10 cellular contexts compared by ENCODE assay signal in the genomic region with DNA sequence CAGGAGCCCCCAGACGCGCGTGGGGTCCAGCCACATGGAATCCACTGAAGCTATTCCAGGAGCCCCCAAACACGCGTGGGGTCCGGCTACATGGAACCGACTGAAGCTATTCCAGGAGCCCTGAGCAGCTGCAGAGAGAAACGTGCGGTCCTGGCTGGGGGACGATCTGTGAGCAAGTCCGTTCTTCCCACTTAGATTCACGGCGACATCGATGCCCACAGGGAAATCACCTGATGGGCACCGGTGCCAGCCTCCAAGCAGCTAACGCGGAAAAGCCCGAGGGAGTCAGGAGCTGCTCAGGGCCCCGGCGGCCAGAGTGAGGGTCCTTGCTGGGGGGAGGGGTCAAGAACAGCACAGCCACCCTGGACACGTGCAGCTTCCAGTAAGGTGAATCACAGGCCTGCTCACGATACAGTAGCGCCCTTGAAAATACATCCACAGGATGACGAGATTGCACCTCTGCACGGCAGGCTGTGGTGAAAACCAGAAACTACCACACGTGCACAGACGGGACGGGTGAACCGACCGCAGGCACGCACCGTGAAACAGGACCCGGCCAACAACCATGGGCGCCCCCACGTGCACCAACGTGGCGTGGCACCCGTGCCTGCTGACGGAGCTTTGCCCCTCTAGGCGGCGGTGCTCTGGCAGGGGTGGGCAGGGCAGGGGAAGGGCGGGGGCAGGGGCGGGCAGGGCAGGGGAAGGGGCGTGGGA.
DNase-seq lines count a peak whose midpoint lies in the region; ATAC-seq and TF ChIP-seq lines count a peak whose summit lies in the region.
"Had no signal": no experiment of that assay in that cellular context is flagged by ENCODE, and none has a peak within 500 bp of the region (broad histone marks: within the 10 kb centered on the region; RNA-seq: fewer than 3 reads in every experiment).

No MANE protein-coding gene starts in this region.

- no CpG with 5 or more reads among the region's 44 CpGs for WGBS in mesendoderm (ENCODE audit: extremely low coverage, insufficient coverage, low lambda C conversion rate)

- H3K79me2 ChIP-seq in mesendoderm (ENCODE audit: control insufficient read depth, insufficient read depth, low read length): no peaks in the 10 kb centered on the region

- H4K8ac ChIP-seq in mesendoderm (ENCODE audit: low read depth, low read length): no peak overlapping the region

- no peak overlapping the region for H3K27ac ChIP-seq in mesendoderm (ENCODE audit: low read depth, low read length)

- no peak overlapping the region for H3K18ac ChIP-seq in mesendoderm (ENCODE audit: low read length)

- no peak overlapping the region for H3K56ac ChIP-seq in mesendoderm (ENCODE audit: low read length)

- H2BK5ac ChIP-seq in mesendoderm (ENCODE audit: low read length): no peak overlapping the region

- H3K79me1 ChIP-seq in mesendoderm (ENCODE audit: low read length): no peaks in the 10 kb centered on the region

- CTCF ChIA-PET in WTC11 (lab: Charles Lee): interaction anchor here (0.6 to 1.6 kb wide), 14 partner anchors 9 to 225 kb away, joined by 3 to 7 read pairs (median 4); no protein-coding TSS in a partner anchor
- CTCF ChIA-PET in Calu3 (lab: Charles Lee): no interaction called here

- H3K9me3 ChIP-seq in BE2C: no peaks in the 10 kb centered on the region

- H3K36me3 ChIP-seq in BE2C: no peaks in the 10 kb centered on the region
- no peaks in the 10 kb centered on the region for H3K36me3 ChIP-seq in mesendoderm (ENCODE audit: control insufficient read depth, insufficient read depth, low read length)

- H3K4me3 Mint-ChIP-seq in WTC11 (no peak overlapping the region), Calu3 (ENCODE audit: low read depth, unreplicated experiment) (no peak overlapping the region)
- H3K4me3 Mint-ChIP-seq: activated naive CD8-positive, alpha-beta T cell treated with anti-CD3 and anti-CD28 coated beads, Interleukin-2, amount 10 ng/mL, durations not matched to agents 7 days and 5 days had no signal

- no peak overlapping the region for H3K4ac ChIP-seq in mesendoderm (ENCODE audit: low read depth, low read length)

- BruUV-seq in Calu3 (replicated peaks; lab: Mats Ljungman, UMichigan): no TSS peak

- POLR2A ChIA-PET in WTC11 (lab: Charles Lee): no interaction called here

- H3K23ac ChIP-seq in mesendoderm (ENCODE audit: low read length): no peak overlapping the region

- H3K36me3 Mint-ChIP-seq in WTC11: no peaks in the 10 kb centered on the region
- H3K36me3 Mint-ChIP-seq in Calu3 (ENCODE audit: insufficient read depth, unreplicated experiment): peaks cover 3% of the 10 kb centered on the region
- H3K36me3 Mint-ChIP-seq: activated naive CD8-positive, alpha-beta T cell treated with anti-CD3 and anti-CD28 coated beads, Interleukin-2, amount 10 ng/mL, durations not matched to agents 7 days and 5 days had no signal

- no peak overlapping the region for H2AK5ac ChIP-seq in mesendoderm (ENCODE audit: low read length)

- H3K4me1 Mint-ChIP-seq in WTC11: no peaks in the 10 kb centered on the region
- no peaks in the 10 kb centered on the region for H3K4me1 Mint-ChIP-seq in Calu3 (ENCODE audit: low read depth, unreplicated experiment)

- no peaks in the 10 kb centered on the region for H3K9me3 Mint-ChIP-seq in WTC11
- H3K9me3 Mint-ChIP-seq in Calu3 (ENCODE audit: low read depth, unreplicated experiment): no peaks in the 10 kb centered on the region
- H3K9me3 Mint-ChIP-seq: activated naive CD8-positive, alpha-beta T cell treated with anti-CD3 and anti-CD28 coated beads, Interleukin-2, amount 10 ng/mL, durations not matched to agents 7 days and 5 days had no signal

- no peaks in the 10 kb centered on the region for H3K4me1 ChIP-seq in BE2C
- H3K4me1 ChIP-seq in mesendoderm (ENCODE audit: control insufficient read depth, low read depth, low read length): no peaks in the 10 kb centered on the region

- H3K4me3 ChIP-seq in BE2C (ENCODE audit: low read depth, low read length): no peak overlapping the region
- no peak overlapping the region for H3K4me3 ChIP-seq in mesendoderm (ENCODE audit: low read length)

- H3K27me3 Mint-ChIP-seq in WTC11 (ENCODE audit: low read depth) (no peaks in the 10 kb centered on the region), Calu3 (ENCODE audit: unreplicated experiment) (peaks cover 15% of the 10 kb centered on the region)
- H3K27me3 Mint-ChIP-seq: activated naive CD8-positive, alpha-beta T cell treated with anti-CD3 and anti-CD28 coated beads, Interleukin-2, amount 10 ng/mL, durations not matched to agents 7 days and 5 days had no signal

- H4K5ac ChIP-seq in mesendoderm (ENCODE audit: low read length): no peak overlapping the region

- no peak overlapping the region for H2BK120ac ChIP-seq in mesendoderm (ENCODE audit: low read depth, low read length)

- intact Hi-C loops in Calu3 (cut with micrococcal nuclease; ENCODE audit: unreplicated experiment): no loop called here

- ATAC-seq in WTC11 (peak; percentile 78), GM19351 (IDR thresholded peaks at IDR 0.05; ENCODE audit: unreplicated experiment) (no peak)

- no peaks in the 10 kb centered on the region for H3K27me3 ChIP-seq in BE2C
- no peaks in the 10 kb centered on the region for H3K27me3 ChIP-seq in mesendoderm (ENCODE audit: insufficient read depth, low read length, poor library complexity)

- no peak overlapping the region for H3K9ac ChIP-seq in mesendoderm (ENCODE audit: low read length)

- no peak overlapping the region for H2BK15ac ChIP-seq in mesendoderm (replicated peaks; ENCODE audit: low read depth)

- no peak for TF ChIP-seq CTCF in BE2C (IDR thresholded peaks at IDR 0.05; ENCODE audit: low read depth, low read length)
- peak; percentile 21; the same call in 1 of the 2 replicates for TF ChIP-seq CTCF in WTC11 (IDR thresholded peaks at IDR 0.05)
- no peak for TF ChIP-seq CTCF in Calu3 (IDR thresholded peaks at IDR 0.05; ENCODE audit: unreplicated experiment)

- DNase-seq in BE2C (peak; percentile 8), ELF-1 (ENCODE audit: low read depth, low spot score) (peak; percentile 30), WTC11 (ENCODE audit: low spot score) (peak; percentile 69), mesendoderm (peak; percentile 29), SK-N-DZ (ENCODE audit: low spot score) (no peak), Calu3 (no peak), C1 segment of cervical spinal cord (lab: John Stamatoyannopoulos, UW) (no peak)
- DNase-seq: activated naive CD8-positive, alpha-beta T cell treated with anti-CD3 and anti-CD28 coated beads, Interleukin-2, amount 10 ng/mL, durations not matched to agents 7 days and 5 days; NCI-H146 had no signal

- no peak overlapping the region for H3K4me2 ChIP-seq in mesendoderm (ENCODE audit: low read length)

- H3K27ac Mint-ChIP-seq in WTC11 (no peak overlapping the region), Calu3 (ENCODE audit: unreplicated experiment) (no peak overlapping the region)
- H3K27ac Mint-ChIP-seq: activated naive CD8-positive, alpha-beta T cell treated with anti-CD3 and anti-CD28 coated beads, Interleukin-2, amount 10 ng/mL, durations not matched to agents 7 days and 5 days had no signal

TF ChIP-seq in WTC11, 78 proteins besides CTCF, POLR2A, EP300 and RAD21:
- TF ChIP-seq SP1 (CRISPR knock-in tag; conservative IDR thresholded peaks at IDR 0.05): 0 out of 2 replicates have a peak, but pooled peaks have one; percentile 26
- TF ChIP-seq NFE2L1 (CRISPR knock-in tag; IDR thresholded peaks at IDR 0.05): no peak
- no peak for TF ChIP-seq ZNF317 (CRISPR knock-in tag; IDR thresholded peaks at IDR 0.05; ENCODE audit: borderline replicate concordance, low read depth)

Comparison
In these comparisons a context has a peak if more than half of its experiments do, and no peak if none do; other contexts are left out.
1. DNase-seq: peak in BE2C (single experiment), ELF-1 (single experiment), WTC11 (single experiment) and mesendoderm (single experiment); none in SK-N-DZ (single experiment), Calu3 (single experiment) and C1 segment of cervical spinal cord (0 of 14).